ENCODE assay signal across 18 cellular contexts in genomic region chr14:104322531-104323466, GRCh38.
DNase-seq lines count a peak whose midpoint lies in the region; FAIRE-seq and TF ChIP-seq lines count a peak whose summit lies in the region.
"Had no signal": no experiment of that assay in that cellular context is flagged by ENCODE, and none has a peak within 500 bp of the region (broad histone marks: within the 10 kb centered on the region; RNA-seq: fewer than 3 reads in every experiment).

No MANE protein-coding gene starts in this region.

- H3K4me3 Mint-ChIP-seq in endothelial cell (ENCODE audit: unreplicated experiment), result no peak overlapping the region
- H3K4me3 Mint-ChIP-seq: activated naive CD4-positive, alpha-beta T cell treated with anti-CD3 and anti-CD28 coated beads, Interleukin-2, amount 50 U/mL, for 24 hours; HFFc6; stimulated activated naive B cell treated with anti-CD40 and anti-IgM and Interleukin-4, amounts not matched to agents 10 μg/mL and 1 μg/mL and 100 μg/mL, for 72 hours had no signal

- no peak overlapping the region for H3K27ac Mint-ChIP-seq in endothelial cell (ENCODE audit: unreplicated experiment)
- H3K27ac Mint-ChIP-seq: activated naive CD4-positive, alpha-beta T cell treated with anti-CD3 and anti-CD28 coated beads, Interleukin-2, amount 50 U/mL, for 24 hours; HFFc6; stimulated activated naive B cell treated with anti-CD40 and anti-IgM and Interleukin-4, amounts not matched to agents 10 μg/mL and 1 μg/mL and 100 μg/mL, for 72 hours had no signal

- no peak overlapping the region for H3K27ac ChIP-seq in small intestine (ENCODE audit: low read depth in 1 of 2, low read length in 1 of 2)
- H3K27ac ChIP-seq: C4-2B, prostate gland had no signal

- no peaks in the 10 kb centered on the region for H3K4me1 Mint-ChIP-seq in endothelial cell (ENCODE audit: unreplicated experiment)
- H3K4me1 Mint-ChIP-seq: activated naive CD4-positive, alpha-beta T cell treated with anti-CD3 and anti-CD28 coated beads, Interleukin-2, amount 50 U/mL, for 24 hours; stimulated activated naive B cell treated with anti-CD40 and anti-IgM and Interleukin-4, amounts not matched to agents 10 μg/mL and 1 μg/mL and 100 μg/mL, for 72 hours had no signal

- no peaks in the 10 kb centered on the region for H3K36me3 Mint-ChIP-seq in endothelial cell (ENCODE audit: low read depth, unreplicated experiment)
- H3K36me3 Mint-ChIP-seq: activated naive CD4-positive, alpha-beta T cell treated with anti-CD3 and anti-CD28 coated beads, Interleukin-2, amount 50 U/mL, for 24 hours; stimulated activated naive B cell treated with anti-CD40 and anti-IgM and Interleukin-4, amounts not matched to agents 10 μg/mL and 1 μg/mL and 100 μg/mL, for 72 hours had no signal

- H3K9me3 Mint-ChIP-seq in endothelial cell (ENCODE audit: unreplicated experiment), result no peaks in the 10 kb centered on the region
- H3K9me3 Mint-ChIP-seq: activated naive CD4-positive, alpha-beta T cell treated with anti-CD3 and anti-CD28 coated beads, Interleukin-2, amount 50 U/mL, for 24 hours; stimulated activated naive B cell treated with anti-CD40 and anti-IgM and Interleukin-4, amounts not matched to agents 10 μg/mL and 1 μg/mL and 100 μg/mL, for 72 hours had no signal

- H3K4me1 ChIP-seq in small intestine (ENCODE audit: control insufficient read depth in 2 of 2, insufficient read depth in 1 of 2, low read depth in 1 of 2, low read length in 1 of 2), result no peaks in the 10 kb centered on the region
- H3K4me1 ChIP-seq: prostate gland had no signal

- 55 to 60% (median 56%) methylated on average over 31 of the region's 31 CpGs for WGBS in small intestine, 3 donors

- peak; percentile 54 for DNase-seq in NCI-H345 (lab: John Stamatoyannopoulos, UW)
- DNase-seq in NCI-H345 treated with DMSO at 0.1 percent for 48 hours (lab: John Stamatoyannopoulos, UW; ENCODE audit: unreplicated experiment), result no peak
- peak; percentile 56 for DNase-seq in NCI-H1417 treated with DMSO at 0.1 percent for 48 hours (lab: John Stamatoyannopoulos, UW)
- DNase-seq in endothelial cell (ENCODE audit: low spot score), result peak; percentile 1
- DNase-seq in small intestine, result peak; percentile 40
- DNase-seq in stimulated activated CD4-positive, alpha-beta T cell treated with anti-CD3 and anti-CD28 coated beads, Interleukin-4, amount 100 ng/mL, for 1 hour, result no peak
- DNase-seq in DMS114 treated with DMSO at 0.1 percent for 48 hours (lab: John Stamatoyannopoulos, UW; ENCODE audit: unreplicated experiment), result no peak
- DNase-seq in NCI-H1105 treated with DMSO at 0.1 percent for 48 hours (lab: John Stamatoyannopoulos, UW), result no peak
- DNase-seq: activated T-cell treated with anti-CD3 and anti-CD28 coated beads for 4 hours; cortex of kidney; HFFc6; stimulated activated naive B cell treated with anti-CD40 and anti-IgM and Interleukin-4, amounts not matched to agents 10 μg/mL and 1 μg/mL and 100 μg/mL, for 72 hours; transverse colon had no signal

- H3K9me3 ChIP-seq in small intestine (ENCODE audit: control insufficient read depth, low read depth), result no peaks in the 10 kb centered on the region
- H3K9me3 ChIP-seq: prostate gland, transverse colon had no signal

- H3K36me3 ChIP-seq in small intestine (ENCODE audit: control insufficient read depth in 2 of 2, insufficient read depth in 2 of 2, low read length in 2 of 2), result no peaks in the 10 kb centered on the region
- H3K36me3 ChIP-seq: prostate gland, transverse colon had no signal

- no peak overlapping the region for H3K4me3 ChIP-seq in small intestine (ENCODE audit: low read depth in 1 of 2, low read length in 2 of 2)
- H3K4me3 ChIP-seq: lung, prostate gland, transverse colon had no signal

- no peak for TF ChIP-seq CTCF in endothelial cell (IDR thresholded peaks at IDR 0.05; ENCODE audit: unreplicated experiment)

- no peaks in the 10 kb centered on the region for H3K27me3 ChIP-seq in small intestine (ENCODE audit: control insufficient read depth in 2 of 2, insufficient read depth in 2 of 2, low read length in 2 of 2)

- FAIRE-seq in small intestine (lab: Jason Lieb, UNC), result no peak
- FAIRE-seq: A204.1 had no signal

- H3K27me3 Mint-ChIP-seq in endothelial cell (ENCODE audit: unreplicated experiment), result no peaks in the 10 kb centered on the region

Comparison
In these comparisons a context has a peak if more than half of its experiments do, and no peak if none do; other contexts are left out.
1. DNase-seq: peak in NCI-H345 (single experiment), NCI-H1417 treated with DMSO at 0.1 percent for 48 hours (single experiment), endothelial cell (single experiment) and small intestine (single experiment); none in NCI-H345 treated with DMSO at 0.1 percent for 48 hours (single experiment), stimulated activated CD4-positive, alpha-beta T cell treated with anti-CD3 and anti-CD28 coated beads, Interleukin-4, amount 100 ng/mL, for 1 hour (single experiment), DMS114 treated with DMSO at 0.1 percent for 48 hours (single experiment) and NCI-H1105 treated with DMSO at 0.1 percent for 48 hours (single experiment).